In the genomic region with DNA sequence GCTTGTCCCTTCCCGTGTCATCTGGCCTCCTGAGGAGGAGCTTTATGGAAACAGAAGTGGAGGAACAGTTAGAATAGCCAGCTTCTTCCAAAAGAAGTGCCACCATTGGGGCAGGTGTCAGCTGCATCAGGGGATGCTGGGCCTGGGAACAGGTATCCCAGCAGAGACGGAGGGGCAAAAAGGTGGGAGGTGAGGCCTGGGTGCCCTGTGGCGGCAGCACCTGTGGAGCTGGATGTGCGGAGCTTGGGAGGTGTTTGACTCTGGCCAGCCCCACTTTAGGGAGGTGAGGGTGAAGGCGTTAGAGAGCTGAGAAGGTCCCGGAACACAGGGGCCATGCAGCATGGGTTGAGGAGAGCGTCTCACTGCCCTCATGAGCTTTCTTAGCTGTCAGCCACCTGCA, we compare ENCODE assay signal across 14 cellular contexts. TPM values are rescaled to one million over a fixed set of nuclear protein-coding genes. Genes with fewer than 3 reads are reported as not detected.
DNase-seq lines count a peak whose midpoint lies in the region; ATAC-seq and TF ChIP-seq lines count a peak whose summit lies in the region.
"Had no signal": no experiment of that assay in that cellular context is flagged by ENCODE, and none has a peak within 500 bp of the region (broad histone marks: within the 10 kb centered on the region; RNA-seq: fewer than 3 reads in every experiment).

No MANE protein-coding gene starts in this region.

- no peaks in the 10 kb centered on the region for H3K9me2 ChIP-seq in PC-3 (replicated peaks; ENCODE audit: low read length)

- POLR2A ChIA-PET in PC-3 (lab: Charles Lee; ENCODE audit: unreplicated experiment) = no interaction called here

- DNase-seq in CD14-positive monocyte (ENCODE audit: low spot score) (no peak), PC-3 (no peak), mesenchymal stem cell (no peak), inferior parietal cortex (ENCODE audit: extremely low spot score) (no peak)
- DNase-seq in stimulated activated CD4-positive, alpha-beta T cell treated with anti-CD3 and anti-CD28 coated beads, Interleukin-2, amount 100 ng/mL, for 48 hours = no peak
- DNase-seq: DMS79 treated with DMSO at 0.1 percent for 48 hours, KG1, left cardiac atrium had no signal

- H3K36me3 ChIP-seq in PC-3 (ENCODE audit: low read depth, low read length) = peaks cover 24% of the 10 kb centered on the region
- H3K36me3 ChIP-seq in mesenchymal stem cell (ENCODE audit: control insufficient read depth in 1 of 2, insufficient read depth in 2 of 2, low read depth in 1 of 2, low read length in 2 of 2) = peaks cover 74 to 85% of the 10 kb centered on the region in 2 experiments

- peak overlapping the region; percentile 96 for H3K4me2 ChIP-seq in PC-3 (ENCODE audit: low read length)
- H3K4me2 ChIP-seq in mesenchymal stem cell (ENCODE audit: low read length, poor library complexity, severe bottlenecking) = no peak overlapping the region

- no peak overlapping the region for H3K27ac ChIP-seq in PC-3 (ENCODE audit: low read length)
- no peak overlapping the region for H3K27ac ChIP-seq in mesenchymal stem cell (ENCODE audit: low read length, poor library complexity, severe bottlenecking)

- H2BK5ac ChIP-seq in mesenchymal stem cell (ENCODE audit: low read depth, low read length, poor library complexity, severe bottlenecking) = no peak overlapping the region

- no peak overlapping the region for H2BK12ac ChIP-seq in mesenchymal stem cell (ENCODE audit: low read length in 2 of 2)

- H2BK15ac ChIP-seq in mesenchymal stem cell (ENCODE audit: low read depth, poor library complexity, severe bottlenecking) = no peak overlapping the region

- H3K4me3 ChIP-seq in PC-3 (ENCODE audit: low read length) = peak overlapping the region; percentile 97; the same call in 1 of the 2 replicates
- H3K4me3 ChIP-seq in mesenchymal stem cell (ENCODE audit: insufficient read depth in 1 of 2, low read depth in 1 of 2, low read length in 2 of 2) = peak overlapping the region in 1 of 2 experiments; percentile 57
- H3K4me3 ChIP-seq: HAP-1 had no signal

- no peak overlapping the region for H3K14ac ChIP-seq in mesenchymal stem cell (ENCODE audit: low read length in 2 of 2)

- H3F3A ChIP-seq in PC-3 (ENCODE audit: low read length, unreplicated experiment) = no peaks in the 10 kb centered on the region

- H4K8ac ChIP-seq in mesenchymal stem cell (ENCODE audit: low read length) = no peak overlapping the region

- H3K79me1 ChIP-seq in mesenchymal stem cell (replicated peaks; ENCODE audit: low read length, poor library complexity, severe bottlenecking) = peaks cover 61% of the 10 kb centered on the region

- H3K27me3 Mint-ChIP-seq in CD14-positive monocyte (ENCODE audit: low read depth in 3 of 3) = no peaks in the 10 kb centered on the region
- H3K27me3 Mint-ChIP-seq: activated naive CD4-positive, alpha-beta T cell treated with anti-CD3 and anti-CD28 coated beads, Interleukin-2, amount 50 U/mL, for 24 hours had no signal

- peaks cover 0 to 4% (median 2%) of the 10 kb centered on the region in 7 donors for H3K9me3 Mint-ChIP-seq in CD14-positive monocyte
- H3K9me3 Mint-ChIP-seq: activated naive CD4-positive, alpha-beta T cell treated with anti-CD3 and anti-CD28 coated beads, Interleukin-2, amount 50 U/mL, for 24 hours had no signal

- peaks cover 68 to 72% of the 10 kb centered on the region in 2 donors for H3K36me3 Mint-ChIP-seq in CD14-positive monocyte

- H4K20me1 ChIP-seq in PC-3 (ENCODE audit: low read length) = peaks cover 11% of the 10 kb centered on the region; the same call in 1 of the 2 replicates

- no peak overlapping the region for H3K23ac ChIP-seq in mesenchymal stem cell (ENCODE audit: low read length in 2 of 2)

- H2AK5ac ChIP-seq in mesenchymal stem cell (ENCODE audit: low read length, severe bottlenecking) = no peak overlapping the region

- CTCF ChIA-PET in PC-3 (lab: Charles Lee) = no interaction called here

- no peak overlapping the region for H3K9ac ChIP-seq in PC-3 (ENCODE audit: low read length)
- peak overlapping the region; percentile 57 for H3K9ac ChIP-seq in mesenchymal stem cell (ENCODE audit: low read length)

- H3K4me1 ChIP-seq in PC-3 (ENCODE audit: insufficient read depth, low read length) (peaks cover 48% of the 10 kb centered on the region), mesenchymal stem cell (ENCODE audit: control insufficient read depth, insufficient read depth, low read depth, low read length) (peaks cover 39% of the 10 kb centered on the region)

- no peak for ATAC-seq in PC-3
- ATAC-seq in activated CD4-positive, CD25-positive, alpha-beta regulatory T cell treated with anti-CD3 and anti-CD28 coated beads, Interleukin-2, amount 50 U/mL, for 24 hours = no peak
- ATAC-seq: left cardiac atrium had no signal

- peak overlapping the region in 5 of 7 donors; percentile 64 to 99 (median 75) for H3K27ac Mint-ChIP-seq in CD14-positive monocyte
- H3K27ac Mint-ChIP-seq: activated naive CD4-positive, alpha-beta T cell treated with anti-CD3 and anti-CD28 coated beads, Interleukin-2, amount 50 U/mL, for 24 hours had no signal

- H3K79me2 ChIP-seq in PC-3 (ENCODE audit: low read length) = peaks cover 64% of the 10 kb centered on the region

- WGBS in mesenchymal stem cell = 99% methylated on average over 7 of the region's 7 CpGs

- TF ChIP-seq CTCF in CD14-positive monocyte (IDR thresholded peaks at IDR 0.05) = no peak
- TF ChIP-seq CTCF in PC-3 (conservative IDR thresholded peaks at IDR 0.05; ENCODE audit: low read depth, low read length) = no peak

- H3K27me3 ChIP-seq in PC-3 (ENCODE audit: low read length) (no peaks in the 10 kb centered on the region), mesenchymal stem cell (ENCODE audit: control insufficient read depth in 1 of 2, insufficient read depth in 1 of 2, low read length in 2 of 2) (no peaks in the 10 kb centered on the region)

- peaks cover 75% of the 10 kb centered on the region for H3K4me1 Mint-ChIP-seq in CD14-positive monocyte

- H3K18ac ChIP-seq in mesenchymal stem cell (ENCODE audit: low read depth in 1 of 2, low read length in 2 of 2) = no peak overlapping the region

- no peaks in the 10 kb centered on the region for H3K9me3 ChIP-seq in PC-3 (ENCODE audit: low read length)
- no peaks in the 10 kb centered on the region for H3K9me3 ChIP-seq in mesenchymal stem cell (ENCODE audit: control insufficient read depth, low read length)
- H3K9me3 ChIP-seq: HAP-1 had no signal

- H4K91ac ChIP-seq in mesenchymal stem cell (ENCODE audit: low read length) = no peak overlapping the region

- peak overlapping the region in 1 of 2 donors; percentile 64 for H3K4me3 Mint-ChIP-seq in CD14-positive monocyte

- H2BK120ac ChIP-seq in mesenchymal stem cell (ENCODE audit: low read depth, low read length) = no peak overlapping the region

- BruUV-seq in PC-3 (replicated peaks; lab: Mats Ljungman, UMichigan) = no TSS peak

- H2AFZ ChIP-seq in PC-3 (ENCODE audit: low read length) (no peak overlapping the region), mesenchymal stem cell (ENCODE audit: low read depth, low read length) (no peak overlapping the region)

- intact Hi-C loops in CD14-positive monocyte (cut with micrococcal nuclease) = no loop called here
- intact Hi-C loops in PC-3 (cut with micrococcal nuclease) = no loop called here

- no peak overlapping the region for H3K4ac ChIP-seq in mesenchymal stem cell (ENCODE audit: low read depth in 1 of 2, low read length in 2 of 2)

RNA-seq across cellular contexts. Expression of a gene that starts 5.2 kb away (rescaled TPM):
- 1 to 10 TPM; 2.4 to 5.3 TPM for polyA plus RNA-seq in CD14-positive monocyte
- 20.4 and 22.7 TPM in 2 replicates for total RNA-seq in PC-3 (2014; rRNA removed)
- 10.0 TPM for polyA plus RNA-seq in mesenchymal stem cell (2013, experiment 1 of 2)
- 9.7 TPM for polyA plus RNA-seq in mesenchymal stem cell (2013, experiment 2 of 2)

RNA-seq across cellular contexts. Expression of a gene that starts 5.5 kb away (rescaled TPM):
- polyA plus RNA-seq in CD14-positive monocyte = 10 to 100 TPM; 15.2 to 22.3 TPM
- 44.7 and 46.8 TPM in 2 replicates for total RNA-seq in PC-3 (2014; rRNA removed)
- 12.8 TPM for polyA plus RNA-seq in mesenchymal stem cell (2013, experiment 1 of 2)
- 12.5 TPM for polyA plus RNA-seq in mesenchymal stem cell (2013, experiment 2 of 2)

RNA-seq across cellular contexts. Expression of a gene that starts 43.0 kb away (rescaled TPM):
- 10 to 100 TPM; 16.6 to 17.9 TPM for polyA plus RNA-seq in CD14-positive monocyte
- 60.6 and 61.5 TPM in 2 replicates for total RNA-seq in PC-3 (2014; rRNA removed)
- polyA plus RNA-seq in mesenchymal stem cell (2013, experiment 1 of 2) = 5.4 TPM
- polyA plus RNA-seq in mesenchymal stem cell (2013, experiment 2 of 2) = 5.5 TPM

RNA-seq across cellular contexts. Expression of a gene that starts 57.3 kb away (rescaled TPM):
- polyA plus RNA-seq in CD14-positive monocyte = not detected
- total RNA-seq in PC-3 (2014; rRNA removed) = 1.1 and 1.3 TPM in 2 replicates
- polyA plus RNA-seq in mesenchymal stem cell (2013, experiment 1 of 2) = not detected
- not detected for polyA plus RNA-seq in mesenchymal stem cell (2013, experiment 2 of 2)
- total RNA-seq: cardiac septum, glomerular endothelial cell, left cardiac atrium, myocyte had no signal

RNA-seq across cellular contexts. Expression of a gene that starts 59.8 kb away (rescaled TPM):
- 1 to 10 TPM; 4.9 to 6.1 TPM for polyA plus RNA-seq in CD14-positive monocyte
- total RNA-seq in PC-3 (2014; rRNA removed) = 16.6 and 17.5 TPM in 2 replicates
- polyA plus RNA-seq in mesenchymal stem cell (2013, experiment 1 of 2) = 3.5 TPM
- 3.6 TPM for polyA plus RNA-seq in mesenchymal stem cell (2013, experiment 2 of 2)
